Comparison of ENCODE assay signal across 11 cellular contexts in genomic region chr14:102824832-102825231, GRCh38. TPM values are rescaled to one million over a fixed set of nuclear protein-coding genes. Genes with fewer than 3 reads are reported as not detected.
DNase-seq lines count a peak whose midpoint lies in the region; TF ChIP-seq lines count a peak whose summit lies in the region.
"Had no signal": no experiment of that assay in that cellular context is flagged by ENCODE, and none has a peak within 500 bp of the region (broad histone marks: within the 10 kb centered on the region; RNA-seq: fewer than 3 reads in every experiment).

No MANE protein-coding gene starts in this region.

- TF ChIP-seq CTCF in choroid plexus epithelial cell (conservative IDR thresholded peaks at IDR 0.05; ENCODE audit: low read depth, low read length) (no peak), GM13977 (IDR thresholded peaks at IDR 0.05; ENCODE audit: extremely low read depth, insufficient read depth, missing control alignments) (no peak)

- H3K4me3 ChIP-seq in choroid plexus epithelial cell (ENCODE audit: low read depth, low read length) = no peak overlapping the region
- H3K4me3 ChIP-seq: SJCRH30 had no signal

- in situ Hi-C loops in GM13977 (cut with MboI; ENCODE audit: low pct_unique_long_range_greater_than_20kb, low sequenced_read_pairs, unreplicated experiment) = no loop called here

- DNase-seq in AG08395 (ENCODE audit: low spot score) (peak; percentile 54), HT1080 (ENCODE audit: low read depth) (peak; percentile 86), choroid plexus epithelial cell (ENCODE audit: low read depth) (peak; percentile 49), kidney tubule cell (ENCODE audit: low spot score) (peak; percentile 86), AG20443 (ENCODE audit: low spot score) (no peak), NCI-H345 (lab: John Stamatoyannopoulos, UW) (no peak), GM13977 (ENCODE audit: low spot score) (no peak), posterior vena cava (ENCODE audit: low spot score) (no peak)
- DNase-seq: CD4-positive, alpha-beta memory T cell; NCI-H2029; SJCRH30 had no signal

- intact Hi-C loops in posterior vena cava (cut with DNase I) = no loop called here

RNA-seq across cellular contexts. Expression of gene TRAF3, which starts 47.6 kb away (rescaled TPM):
- 21.4 and 24.0 TPM in 2 replicates for total RNA-seq in HT1080 (2014; rRNA removed; shearing (Covaris generic))
- 21.7 and 23.9 TPM in 2 replicates for polyA plus RNA-seq in HT1080 (2015; cell fraction: cytosol; rRNA removed)
- 17.5 and 18.9 TPM in 2 replicates for polyA plus RNA-seq in HT1080 (2015; cell fraction: nucleus; rRNA removed)
- total RNA-seq in posterior vena cava = 10 to 100 TPM; 17.8 to 28.0 TPM

Comparison
In these comparisons a context has a peak if more than half of its experiments do, and no peak if none do; other contexts are left out.
1. DNase-seq: peak in AG08395 (single experiment), HT1080 (single experiment), choroid plexus epithelial cell (single experiment) and kidney tubule cell (single experiment); none in AG20443 (single experiment), NCI-H345 (single experiment), GM13977 (single experiment) and posterior vena cava (single experiment).